Comparison of ENCODE assay signal across 1 cellular context in the genomic region with DNA sequence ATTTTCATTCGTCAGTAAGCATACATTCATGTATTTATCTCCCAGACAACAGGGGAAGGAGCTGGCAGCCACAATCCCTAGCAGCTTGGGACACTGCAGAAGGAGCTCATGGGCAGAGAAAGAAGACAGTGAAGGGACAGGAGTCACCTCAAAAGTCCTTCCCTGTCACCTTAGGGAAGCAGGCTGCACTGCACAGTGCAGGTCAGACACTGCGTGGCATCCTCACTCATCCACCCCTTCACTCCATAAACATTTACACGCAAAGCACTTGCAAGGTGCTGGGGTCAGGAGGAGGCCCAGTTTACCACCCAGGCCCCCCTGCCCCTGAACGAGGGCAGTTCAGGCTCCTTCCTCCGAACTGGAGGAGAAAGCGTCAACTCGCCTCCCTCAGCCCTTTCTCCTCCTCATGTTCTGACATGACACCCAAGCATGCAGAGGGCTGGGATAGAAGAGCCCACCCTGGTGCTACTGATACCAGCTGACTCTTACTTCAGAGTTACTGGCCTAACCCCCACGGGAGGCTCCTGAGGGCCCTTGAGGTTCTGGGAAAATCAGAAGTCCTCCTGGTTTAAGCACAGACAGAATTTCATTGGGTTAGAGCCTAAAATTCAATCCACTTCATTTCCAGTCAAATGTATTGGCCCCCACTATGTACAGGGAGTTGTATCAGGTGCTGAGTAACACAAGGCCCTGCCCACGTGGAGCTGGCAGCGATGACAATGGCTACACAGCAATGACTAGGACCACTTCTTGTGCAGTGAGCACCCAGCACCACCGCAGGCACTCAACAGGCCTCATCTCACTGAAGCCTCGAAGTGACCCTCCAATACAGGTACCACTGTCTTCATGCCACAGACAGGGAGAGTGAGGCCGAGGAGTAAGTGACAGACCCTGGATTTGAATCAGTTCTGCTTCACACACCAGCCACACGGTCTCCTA.
TF ChIP-seq lines count a peak whose summit lies in the region.

No MANE protein-coding gene starts in this region.

TF ChIP-seq in WTC11, 78 proteins besides CTCF, POLR2A, EP300 and RAD21 (continued from another document):
- TF ChIP-seq, protein P1, sequence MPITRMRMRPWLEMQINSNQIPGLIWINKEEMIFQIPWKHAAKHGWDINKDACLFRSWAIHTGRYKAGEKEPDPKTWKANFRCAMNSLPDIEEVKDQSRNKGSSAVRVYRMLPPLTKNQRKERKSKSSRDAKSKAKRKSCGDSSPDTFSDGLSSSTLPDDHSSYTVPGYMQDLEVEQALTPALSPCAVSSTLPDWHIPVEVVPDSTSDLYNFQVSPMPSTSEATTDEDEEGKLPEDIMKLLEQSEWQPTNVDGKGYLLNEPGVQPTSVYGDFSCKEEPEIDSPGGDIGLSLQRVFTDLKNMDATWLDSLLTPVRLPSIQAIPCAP (CRISPR knock-in tag; IDR thresholded peaks at IDR 0.05) = no peak
- TF ChIP-seq, protein P2, sequence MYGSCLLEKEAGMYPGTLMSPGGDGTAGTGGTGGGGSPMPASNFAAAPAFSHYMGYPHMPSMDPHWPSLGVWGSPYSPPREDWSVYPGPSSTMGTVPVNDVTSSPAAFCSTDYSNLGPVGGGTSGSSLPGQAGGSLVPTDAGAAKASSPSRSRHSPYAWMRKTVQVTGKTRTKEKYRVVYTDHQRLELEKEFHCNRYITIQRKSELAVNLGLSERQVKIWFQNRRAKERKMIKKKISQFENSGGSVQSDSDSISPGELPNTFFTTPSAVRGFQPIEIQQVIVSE (CRISPR knock-in tag; IDR thresholded peaks at IDR 0.05; ENCODE audit: borderline replicate concordance) = no peak
- TF ChIP-seq ZNF317 (CRISPR knock-in tag; IDR thresholded peaks at IDR 0.05; ENCODE audit: borderline replicate concordance, low read depth) = no peak
- TF ChIP-seq, protein P3, sequence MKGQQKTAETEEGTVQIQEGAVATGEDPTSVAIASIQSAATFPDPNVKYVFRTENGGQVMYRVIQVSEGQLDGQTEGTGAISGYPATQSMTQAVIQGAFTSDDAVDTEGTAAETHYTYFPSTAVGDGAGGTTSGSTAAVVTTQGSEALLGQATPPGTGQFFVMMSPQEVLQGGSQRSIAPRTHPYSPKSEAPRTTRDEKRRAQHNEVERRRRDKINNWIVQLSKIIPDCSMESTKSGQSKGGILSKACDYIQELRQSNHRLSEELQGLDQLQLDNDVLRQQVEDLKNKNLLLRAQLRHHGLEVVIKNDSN (CRISPR knock-in tag; IDR thresholded peaks at IDR 0.05) = no peak
TF ChIP-seq in WTC11: peak in this region for 0.
